Comparison of ENCODE assay signal across 30 cellular contexts in genomic region chr16:76243620-76244019, GRCh38. TPM values are rescaled to one million over a fixed set of nuclear protein-coding genes. Genes with fewer than 3 reads are reported as not detected.
"Had no signal": no experiment of that assay in that cellular context is flagged by ENCODE, and none has a peak within 500 bp of the region (broad histone marks: within the 10 kb centered on the region; RNA-seq: fewer than 3 reads in every experiment).

No MANE protein-coding gene starts in this region.

- H3K36me3 ChIP-seq: esophagus squamous epithelium, gastrocnemius medialis, heart right ventricle, left lung, lower lobe of right lung had no signal

- FAIRE-seq: colon, endothelial cell of umbilical vein, islet of Langerhans, keratinocyte had no signal

- ATAC-seq: esophagus mucosa, gastrocnemius medialis, heart right ventricle, left cardiac atrium, left lung, left ventricle myocardium superior, lower lobe of right lung, mucosa of descending colon had no signal

- H3K27ac ChIP-seq: coronary artery, dorsolateral prefrontal cortex, esophagus squamous epithelium, gastrocnemius medialis, heart right ventricle, left lung, lower lobe of right lung had no signal

- H3K4me3 ChIP-seq: coronary artery, dorsolateral prefrontal cortex, esophagus squamous epithelium, gastrocnemius medialis, heart right ventricle, left lung, lower lobe of right lung, mucosa of descending colon had no signal

- H3K9me3 ChIP-seq: esophagus squamous epithelium, gastrocnemius medialis, left lung, lower lobe of right lung, mucosa of descending colon had no signal

- H3K4me1 ChIP-seq: esophagus squamous epithelium, gastrocnemius medialis, heart right ventricle, left lung, lower lobe of right lung had no signal

- DNase-seq: dermis blood vessel endothelial cell; dorsolateral prefrontal cortex; effector CD4-positive, alpha-beta T cell; effector memory CD4-positive, alpha-beta T cell; esophagus squamous epithelium; foreskin fibroblast; foreskin melanocyte; gastrocnemius medialis; glutamatergic neuron; head of caudate nucleus; heart right ventricle; hippocampal formation; left cardiac atrium; left lung; left ventricle myocardium superior; lower lobe of right lung; mesenchymal stem cell; mucosa of descending colon; naive B cell had no signal

- H3K27me3 ChIP-seq: dorsolateral prefrontal cortex, esophagus squamous epithelium, gastrocnemius medialis, heart right ventricle, left lung had no signal

RNA-seq across cellular contexts. Expression of gene CNTNAP4, which starts 33.6 kb away (rescaled TPM):
- total RNA-seq: dermis blood vessel endothelial cell, endothelial cell of umbilical vein, epithelial cell of proximal tubule, esophagus mucosa, esophagus squamous epithelium, glomerular endothelial cell, heart right ventricle, kidney epithelial cell, left lung, left ventricle myocardium superior, lower leg skin, lower lobe of right lung, lung microvascular endothelial cell had no signal
- polyA plus RNA-seq: endothelial cell of umbilical vein, heart right ventricle had no signal
